20 cellular contexts compared by ENCODE assay signal in genomic region chr3:33016846-33017405, GRCh38.
A peak's percentile ranks its signal among the peaks of the same experiment; 100 is the strongest.
DNase-seq lines count a peak whose midpoint lies in the region; ATAC-seq and TF ChIP-seq lines count a peak whose summit lies in the region.
"Had no signal": no experiment of that assay in that cellular context is flagged by ENCODE, and none has a peak within 500 bp of the region (broad histone marks: within the 10 kb centered on the region; RNA-seq: fewer than 3 reads in every experiment).

No MANE protein-coding gene starts in this region.

- DNase-seq in activated CD4-positive, alpha-beta T cell treated with anti-CD3 and anti-CD28 coated beads, Interleukin-2, amount 10 ng/mL, durations not matched to agents 24 days and 14 days: no peak
- DNase-seq in activated CD4-positive, alpha-beta T cell treated with anti-CD3 and anti-CD28 coated beads, Interleukin-2, amount 50 U/mL, for 4 hours: no peak
- DNase-seq in T-helper 17 cell (no peak), dermis blood vessel endothelial cell (peak; percentile 48), neural crest cell (ENCODE audit: low read depth, low spot score) (no peak), GOT3 (lab: John Stamatoyannopoulos, UW) (no peak)
- DNase-seq in stimulated activated naive B cell treated with anti-CD40 and anti-IgM and Interleukin-4, amounts not matched to agents 10 μg/mL and 1 μg/mL and 100 μg/mL, for 72 hours: no peak
- DNase-seq: activated CD4-positive, CD25-positive, alpha-beta regulatory T cell; glutamatergic neuron; KG1; lower lobe of right lung; MG63; NCI-H2029; NCI-H526 treated with DMSO at 0.1 percent for 48 hours; Peyer's patch; stimulated activated naive CD4-positive, alpha-beta T cell treated with Interleukin-2 at 50 U/mL for 16 hours had no signal

- peaks cover 11% of the 10 kb centered on the region for H3K9me3 Mint-ChIP-seq in activated CD4-positive, alpha-beta T cell treated with anti-CD3 and anti-CD28 coated beads, Interleukin-2, amount 10 ng/mL, durations not matched to agents 24 days and 14 days
- H3K9me3 Mint-ChIP-seq in neural crest cell: no peaks in the 10 kb centered on the region
- no peaks in the 10 kb centered on the region for H3K9me3 Mint-ChIP-seq in stimulated activated naive B cell treated with anti-CD40 and anti-IgM and Interleukin-4, amounts not matched to agents 10 μg/mL and 1 μg/mL and 100 μg/mL, for 72 hours
- H3K9me3 Mint-ChIP-seq: activated naive CD4-positive, alpha-beta T cell treated with anti-CD3 and anti-CD28 coated beads, Interleukin-2, amount 50 U/mL, for 72 hours had no signal

- H3K4me3 Mint-ChIP-seq in activated CD4-positive, alpha-beta T cell treated with anti-CD3 and anti-CD28 coated beads, Interleukin-2, amount 10 ng/mL, durations not matched to agents 24 days and 14 days: no peak overlapping the region
- peak overlapping the region; percentile 71 for H3K4me3 Mint-ChIP-seq in T-helper 17 cell
- H3K4me3 Mint-ChIP-seq in neural crest cell: no peak overlapping the region
- no peak overlapping the region for H3K4me3 Mint-ChIP-seq in stimulated activated naive B cell treated with anti-CD40 and anti-IgM and Interleukin-4, amounts not matched to agents 10 μg/mL and 1 μg/mL and 100 μg/mL, for 72 hours

- H3K27me3 Mint-ChIP-seq in activated CD4-positive, alpha-beta T cell treated with anti-CD3 and anti-CD28 coated beads, Interleukin-2, amount 10 ng/mL, durations not matched to agents 24 days and 14 days: no peaks in the 10 kb centered on the region
- H3K27me3 Mint-ChIP-seq in T-helper 17 cell (no peaks in the 10 kb centered on the region), neural crest cell (ENCODE audit: low read depth) (no peaks in the 10 kb centered on the region)
- H3K27me3 Mint-ChIP-seq in stimulated activated naive B cell treated with anti-CD40 and anti-IgM and Interleukin-4, amounts not matched to agents 10 μg/mL and 1 μg/mL and 100 μg/mL, for 72 hours: no peaks in the 10 kb centered on the region

- ATAC-seq in T-helper 17 cell: no peak
- no peak for ATAC-seq in HG02798 (IDR thresholded peaks at IDR 0.05; ENCODE audit: poor library complexity, unreplicated experiment)
- ATAC-seq in stimulated activated naive B cell treated with anti-CD40 and anti-IgM and Interleukin-4, amounts not matched to agents 10 μg/mL and 1 μg/mL and 100 μg/mL, for 72 hours (replicated peaks): no peak
- ATAC-seq: activated naive CD4-positive, alpha-beta T cell treated with anti-CD3 and anti-CD28 coated beads, Interleukin-2, amount 50 U/mL, for 72 hours; lower lobe of right lung; sciatic nerve had no signal

- H3K4me1 Mint-ChIP-seq in activated CD4-positive, alpha-beta T cell treated with anti-CD3 and anti-CD28 coated beads, Interleukin-2, amount 10 ng/mL, durations not matched to agents 24 days and 14 days: peaks cover 34% of the 10 kb centered on the region
- H3K4me1 Mint-ChIP-seq in T-helper 17 cell: peaks cover 49% of the 10 kb centered on the region
- H3K4me1 Mint-ChIP-seq in neural crest cell: no peaks in the 10 kb centered on the region
- H3K4me1 Mint-ChIP-seq in stimulated activated naive B cell treated with anti-CD40 and anti-IgM and Interleukin-4, amounts not matched to agents 10 μg/mL and 1 μg/mL and 100 μg/mL, for 72 hours: peaks cover 4% of the 10 kb centered on the region in 2 donors

- peak overlapping the region; percentile 34 for H3K27ac Mint-ChIP-seq in activated CD4-positive, alpha-beta T cell treated with anti-CD3 and anti-CD28 coated beads, Interleukin-2, amount 10 ng/mL, durations not matched to agents 24 days and 14 days
- H3K27ac Mint-ChIP-seq in T-helper 17 cell: peak overlapping the region; percentile 91
- peak overlapping the region; percentile 17 for H3K27ac Mint-ChIP-seq in neural crest cell (ENCODE audit: unreplicated experiment)
- H3K27ac Mint-ChIP-seq in stimulated activated naive B cell treated with anti-CD40 and anti-IgM and Interleukin-4, amounts not matched to agents 10 μg/mL and 1 μg/mL and 100 μg/mL, for 72 hours: no peak overlapping the region

- H3K9me3 ChIP-seq in T-helper 17 cell (ENCODE audit: control insufficient read depth, low read length, poor library complexity, severe bottlenecking): no peaks in the 10 kb centered on the region
- H3K9me3 ChIP-seq: lower lobe of right lung, MG63, Peyer's patch, prostate gland had no signal

- TF ChIP-seq CTCF in neural crest cell (conservative IDR thresholded peaks at IDR 0.05): no peak

- H3K36me3 Mint-ChIP-seq in activated CD4-positive, alpha-beta T cell treated with anti-CD3 and anti-CD28 coated beads, Interleukin-2, amount 10 ng/mL, durations not matched to agents 24 days and 14 days (ENCODE audit: low read depth): peaks cover 88% of the 10 kb centered on the region
- H3K36me3 Mint-ChIP-seq in T-helper 17 cell (ENCODE audit: low read depth) (peaks cover 36% of the 10 kb centered on the region), neural crest cell (ENCODE audit: low read depth) (peaks cover 21% of the 10 kb centered on the region)
- H3K36me3 Mint-ChIP-seq in stimulated activated naive B cell treated with anti-CD40 and anti-IgM and Interleukin-4, amounts not matched to agents 10 μg/mL and 1 μg/mL and 100 μg/mL, for 72 hours: peaks cover 62 to 83% of the 10 kb centered on the region in 2 donors

- intact Hi-C loops in activated CD4-positive, alpha-beta T cell treated with anti-CD3 and anti-CD28 coated beads, Interleukin-2, amount 10 ng/mL, durations not matched to agents 24 days and 14 days (cut with micrococcal nuclease): no loop called here
